ENCODE assay signal across 1 cellular context in genomic region chr11:6229911-6230310, GRCh38.
TF ChIP-seq lines count a peak whose summit lies in the region.

No MANE protein-coding gene starts in this region.

TF ChIP-seq in K562, 482 proteins besides CTCF, POLR2A, EP300 and RAD21:
- TF ChIP-seq ZNF384 (IDR thresholded peaks at IDR 0.05; ENCODE audit: low read depth, low read length) (peak; percentile 41; the same call in 1 of the 2 replicates), ZNF699 (CRISPR knock-in tag; IDR thresholded peaks at IDR 0.05; ENCODE audit: insufficient replicate concordance) (no peak)
- TF ChIP-seq, protein P1, sequence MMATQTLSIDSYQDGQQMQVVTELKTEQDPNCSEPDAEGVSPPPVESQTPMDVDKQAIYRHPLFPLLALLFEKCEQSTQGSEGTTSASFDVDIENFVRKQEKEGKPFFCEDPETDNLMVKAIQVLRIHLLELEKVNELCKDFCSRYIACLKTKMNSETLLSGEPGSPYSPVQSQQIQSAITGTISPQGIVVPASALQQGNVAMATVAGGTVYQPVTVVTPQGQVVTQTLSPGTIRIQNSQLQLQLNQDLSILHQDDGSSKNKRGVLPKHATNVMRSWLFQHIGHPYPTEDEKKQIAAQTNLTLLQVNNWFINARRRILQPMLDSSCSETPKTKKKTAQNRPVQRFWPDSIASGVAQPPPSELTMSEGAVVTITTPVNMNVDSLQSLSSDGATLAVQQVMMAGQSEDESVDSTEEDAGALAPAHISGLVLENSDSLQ (IDR thresholded peaks at IDR 0.05) = peak; percentile 15; the same call in 1 of the 2 replicates
